Comparison of ENCODE assay signal across 1 cellular context in genomic region chr13:111639994-111640393, GRCh38.
A peak's percentile ranks its signal among the peaks of the same experiment; 100 is the strongest.
TF ChIP-seq lines count a peak whose summit lies in the region.

No MANE protein-coding gene starts in this region.

TF ChIP-seq in GM12878, 131 proteins besides CTCF, POLR2A, EP300 and RAD21:
- TF ChIP-seq YBX1 (IDR thresholded peaks at IDR 0.05) (no peak), BCL3 (IDR thresholded peaks at IDR 0.05; ENCODE audit: borderline replicate concordance, insufficient read depth, low read depth, low read length, poor library complexity, severe bottlenecking) (peak; percentile 40)
